ENCODE assay signal across 7 cellular contexts in genomic region chr14:77709412-77709811, GRCh38. TPM values are rescaled to one million over a fixed set of nuclear protein-coding genes. Genes with fewer than 3 reads are reported as not detected.
DNase-seq lines count a peak whose midpoint lies in the region; ATAC-seq and TF ChIP-seq lines count a peak whose summit lies in the region.

No MANE protein-coding gene starts in this region.

- 72 to 79% (median 73%) methylated on average over 3 of the region's 3 CpGs for WGBS in psoas muscle, 3 donors

- peak overlapping the region; percentile 98 for H3K4me3 Mint-ChIP-seq in GM23338

- ATAC-seq in GM23338 = no peak
- ATAC-seq in psoas muscle = no peak

- no peaks in the 10 kb centered on the region for H3K9me3 ChIP-seq in PC-9 (ENCODE audit: insufficient read depth, low read depth)
- H3K9me3 ChIP-seq in fibroblast of lung (ENCODE audit: control insufficient read depth, insufficient read depth, low read depth, low read length) = no peaks in the 10 kb centered on the region
- H3K9me3 ChIP-seq in psoas muscle = no peaks in the 10 kb centered on the region

- H3K4me2 ChIP-seq in GM23338 = peak overlapping the region; percentile 84
- peak overlapping the region; percentile 86 for H3K4me2 ChIP-seq in PC-9
- peak overlapping the region; percentile 95 for H3K4me2 ChIP-seq in fibroblast of lung (ENCODE audit: extremely low read depth, insufficient read depth, low read length)

- H4K20me1 ChIP-seq in GM23338 (replicated peaks; ENCODE audit: insufficient read depth) (peaks cover 36% of the 10 kb centered on the region), PC-9 (ENCODE audit: insufficient read depth) (peaks cover 43% of the 10 kb centered on the region), fibroblast of lung (ENCODE audit: control insufficient read depth, extremely low read depth, insufficient read depth, low read length) (no peaks in the 10 kb centered on the region)

- intact Hi-C loops in PC-9 (cut with micrococcal nuclease; ENCODE audit: unreplicated experiment) (loop anchor here (2.0 to 10.0 kb wide), 4 partner anchors 142 to 555 kb away; partner anchors contain the start of genes GSTZ1 and POMT2), psoas muscle (cut with DNase I) (loop anchor here (5.0 kb wide), 3 partner anchors 48 to 252 kb away; partner anchors contain the start of genes AHSA1 (in 2 of the 2) and VIPAS39 (in 2 of the 2))

- H3K9me3 Mint-ChIP-seq in GM23338 = no peaks in the 10 kb centered on the region

- H3K36me3 ChIP-seq in GM23338 (ENCODE audit: insufficient read depth) (peaks cover 44% of the 10 kb centered on the region), PC-9 (ENCODE audit: low read depth) (peaks cover 32% of the 10 kb centered on the region), fibroblast of lung (ENCODE audit: control insufficient read depth, insufficient read depth, low read length) (peaks cover 5% of the 10 kb centered on the region), psoas muscle (ENCODE audit: insufficient read depth in 1 of 2, low read depth in 1 of 2) (peaks cover 5 to 52% of the 10 kb centered on the region in 2 donors)

- H3K4me1 ChIP-seq in GM23338 (ENCODE audit: insufficient read depth) = peaks cover 6% of the 10 kb centered on the region
- H3K4me1 ChIP-seq in PC-9 (replicated peaks; ENCODE audit: insufficient read depth) = peaks cover 25% of the 10 kb centered on the region
- H3K4me1 ChIP-seq in fibroblast of lung (ENCODE audit: control insufficient read depth, extremely low read depth, insufficient read depth, low read length) = peaks cover 3% of the 10 kb centered on the region
- peaks cover 29% of the 10 kb centered on the region for H3K4me1 ChIP-seq in psoas muscle

- H3K79me2 ChIP-seq in GM23338 (replicated peaks; ENCODE audit: insufficient read depth) (peaks cover 97% of the 10 kb centered on the region), PC-9 (ENCODE audit: low read depth) (peaks cover 82% of the 10 kb centered on the region), fibroblast of lung (ENCODE audit: control insufficient read depth, insufficient read depth, low read length) (peaks cover 53% of the 10 kb centered on the region)

- peak overlapping the region; percentile 98; the same call in 1 of the 2 replicates for H3K27ac Mint-ChIP-seq in GM23338

- no TSS peak for BruUV-seq in PC-9 (replicated peaks; lab: Mats Ljungman, UMichigan)

- H3K27me3 ChIP-seq in GM23338 (ENCODE audit: insufficient read depth) (no peaks in the 10 kb centered on the region), PC-9 (ENCODE audit: insufficient read depth, low read depth) (no peaks in the 10 kb centered on the region), fibroblast of lung (ENCODE audit: control insufficient read depth, insufficient read depth, low read length) (no peaks in the 10 kb centered on the region), psoas muscle (ENCODE audit: insufficient read depth in 3 of 3, low read length in 2 of 3) (no peaks in the 10 kb centered on the region)

- CTCF ChIA-PET in PC-9 (lab: Charles Lee) = no interaction called here

- peaks cover 15% of the 10 kb centered on the region; the same call in 2 of the 3 replicates for H3K4me1 Mint-ChIP-seq in GM23338

- no peak for TF ChIP-seq CTCF in GM23338 (conservative IDR thresholded peaks at IDR 0.05; ENCODE audit: low read depth in 2 of 2)
- TF ChIP-seq CTCF in PC-9 (conservative IDR thresholded peaks at IDR 0.05) = no peak
- TF ChIP-seq CTCF in fibroblast of lung (conservative IDR thresholded peaks at IDR 0.05 in 1 of 2, IDR thresholded peaks at IDR 0.05 in 1 of 2; ENCODE audit: low read depth in 1 of 2, low read length in 2 of 2) = no peak
- no peak for TF ChIP-seq CTCF in psoas muscle (IDR thresholded peaks at IDR 0.05)

- POLR2A ChIA-PET in PC-9 (lab: Charles Lee; ENCODE audit: unreplicated experiment) = interaction anchor here (0.6 to 0.7 kb wide), 2 partner anchors 187 to 235 kb away, joined by 5 to 7 read pairs; no protein-coding TSS in a partner anchor

- H3K36me3 Mint-ChIP-seq in GM23338 (ENCODE audit: low read depth) = peaks cover 56% of the 10 kb centered on the region

- H3K27me3 Mint-ChIP-seq in GM23338 (ENCODE audit: insufficient read depth, low read depth, poor library complexity) = peaks cover 4% of the 10 kb centered on the region

- H3K9ac ChIP-seq in fibroblast of lung (ENCODE audit: insufficient read depth, low read length) = no peak overlapping the region

- H3F3A ChIP-seq in GM23338 (replicated peaks; ENCODE audit: low read depth) (peaks cover 9% of the 10 kb centered on the region), PC-9 (ENCODE audit: insufficient read depth, low read depth) (peaks cover 24% of the 10 kb centered on the region; the same call in 1 of the 2 replicates)

- peak overlapping the region; percentile 85 for H3K4me3 ChIP-seq in GM23338
- H3K4me3 ChIP-seq in PC-9 = peak overlapping the region; percentile 74
- peak overlapping the region; percentile 74 to 98 (median 90) for H3K4me3 ChIP-seq in fibroblast of lung (replicated peaks in 1 of 4; ENCODE audit: control extremely low read depth in 1 of 4, insufficient read depth in 1 of 4, low read depth in 3 of 4, low read length in 4 of 4)
- H3K4me3 ChIP-seq in psoas muscle = peak overlapping the region; percentile 98

- H3K9me2 ChIP-seq in GM23338 (ENCODE audit: insufficient read depth) = no peaks in the 10 kb centered on the region
- H3K9me2 ChIP-seq in PC-9 (ENCODE audit: insufficient read depth) = no peaks in the 10 kb centered on the region

- H2AFZ ChIP-seq in GM23338 (no peak overlapping the region), PC-9 (no peak overlapping the region), fibroblast of lung (ENCODE audit: low read length) (no peak overlapping the region)

- no peak for DNase-seq in GM23338 (ENCODE audit: low spot score)
- DNase-seq in PC-9 = no peak
- DNase-seq in fibroblast of lung (ENCODE audit: low read depth in 2 of 2) = no peak
- no peak for DNase-seq in psoas muscle
- no peak for DNase-seq in A172 (ENCODE audit: low spot score)
- no peak for DNase-seq in NCI-H2107 treated with DMSO at 0.1 percent for 48 hours (lab: John Stamatoyannopoulos, UW; ENCODE audit: unreplicated experiment)
- DNase-seq in GM19238 (ENCODE audit: insufficient read length, low spot score) = no peak

- H3K27ac ChIP-seq in GM23338 (ENCODE audit: low read depth) (0 out of 2 replicates have a peak overlapping the region, but pooled peaks have one; percentile 1), PC-9 (no peak overlapping the region), fibroblast of lung (ENCODE audit: insufficient read depth, low read length) (no peak overlapping the region), psoas muscle (no peak overlapping the region)

TF ChIP-seq in GM23338, 12 proteins besides CTCF, POLR2A, EP300 and RAD21:
- no peak for TF ChIP-seq JUNB (IDR thresholded peaks at IDR 0.05; ENCODE audit: unreplicated experiment)
- TF ChIP-seq EZH2phosphoT487 (IDR thresholded peaks at IDR 0.05; ENCODE audit: unreplicated experiment) = no peak
- no peak for TF ChIP-seq ETS1 (IDR thresholded peaks at IDR 0.05)
- no peak for TF ChIP-seq EZH2 (IDR thresholded peaks at IDR 0.05; ENCODE audit: low read depth, unreplicated experiment)
- no peak for TF ChIP-seq ZNF331 (CRISPR knock-in tag; IDR thresholded peaks at IDR 0.05; ENCODE audit: low read depth)
- TF ChIP-seq POLR2AphosphoS5 (IDR thresholded peaks at IDR 0.05; ENCODE audit: low read depth) = no peak
- TF ChIP-seq NANOG (IDR thresholded peaks at IDR 0.05; ENCODE audit: borderline replicate concordance) = no peak
- no peak for TF ChIP-seq CREB1 (CRISPR knock-in tag; IDR thresholded peaks at IDR 0.05; ENCODE audit: low read depth)

RNA-seq across cellular contexts. Expression of gene SLIRP, which starts 1.5 kb away (rescaled TPM):
- 240 and 388 TPM in 2 replicates for total RNA-seq in GM23338 (2014; rRNA removed; shearing (Covaris generic))
- polyA plus RNA-seq in GM23338 (2016; fragmentation: Nextera tagmentation; extraction: Ambion mirVana) (2,291 and 2,492 TPM in 2 replicates), fibroblast of lung (155 and 213 TPM in 2 replicates), psoas muscle (100 to 1,000 TPM; 457 to 578 (median 486) TPM)
- total RNA-seq in PC-9 (2021) (298 and 375 TPM in 2 replicates), fibroblast of lung (117 TPM in 2 replicates), psoas muscle (100 to 1,000 TPM; 129 to 185 (median 143) TPM)
- 237 and 288 TPM in 2 replicates for polyA plus RNA-seq in fibroblast of lung (2012)
- 42.8 TPM in 1 of 2 replicates, not detected in the other for polyA minus RNA-seq in fibroblast of lung (ENCODE audit: low replicate concordance)
- 382 and 479 TPM in 2 replicates for total RNA-seq in A172 (2014; rRNA removed; shearing (Covaris generic))

RNA-seq across cellular contexts. Expression of gene ALKBH1, which starts 1.6 kb away (rescaled TPM):
- 18.8 and 22.2 TPM in 2 replicates for total RNA-seq in GM23338 (2014; rRNA removed; shearing (Covaris generic))
- polyA plus RNA-seq in GM23338 (2016; fragmentation: Nextera tagmentation; extraction: Ambion mirVana) (8.8 and 13.0 TPM in 2 replicates), fibroblast of lung (11.5 and 12.5 TPM in 2 replicates), psoas muscle (10 to 100 TPM in 1 of 3 donors, 1 to 10 TPM in 2; 8.7 to 17.6 (median 9.8) TPM)
- total RNA-seq in PC-9 (2021) (22.7 and 25.0 TPM in 2 replicates), fibroblast of lung (11.3 and 12.1 TPM in 2 replicates), psoas muscle (10 to 100 TPM in 2 of 4 donors, 1 to 10 TPM in 2; 7.7 to 14.9 (median 10.4) TPM)
- 6.6 and 7.5 TPM in 2 replicates for polyA plus RNA-seq in fibroblast of lung (2012)
- 7.0 and 9.8 TPM in 2 replicates for polyA minus RNA-seq in fibroblast of lung (ENCODE audit: low replicate concordance)
- total RNA-seq in A172 (2014; rRNA removed; shearing (Covaris generic)) = 7.0 and 14.2 TPM in 2 replicates

RNA-seq across cellular contexts. Expression of gene SNW1, which starts 51.5 kb away (rescaled TPM):
- total RNA-seq in GM23338 (2014; rRNA removed; shearing (Covaris generic)) = 58.9 and 60.5 TPM in 2 replicates
- polyA plus RNA-seq in GM23338 (2016; fragmentation: Nextera tagmentation; extraction: Ambion mirVana) (127 and 129 TPM in 2 replicates), fibroblast of lung (59.1 and 60.2 TPM in 2 replicates), psoas muscle (10 to 100 TPM; 49.2 to 83.7 (median 60.3) TPM)
- total RNA-seq in PC-9 (2021) (154 and 233 TPM in 2 replicates), fibroblast of lung (52.6 and 57.0 TPM in 2 replicates), psoas muscle (10 to 100 TPM; 50.4 to 95.0 (median 66.4) TPM)
- polyA plus RNA-seq in fibroblast of lung (2012) = 53.8 and 58.9 TPM in 2 replicates
- 6.3 and 20.7 TPM in 2 replicates for polyA minus RNA-seq in fibroblast of lung (ENCODE audit: low replicate concordance)
- 68.8 and 80.9 TPM in 2 replicates for total RNA-seq in A172 (2014; rRNA removed; shearing (Covaris generic))
